ENCODE assay signal across 1 cellular context in the genomic region with DNA sequence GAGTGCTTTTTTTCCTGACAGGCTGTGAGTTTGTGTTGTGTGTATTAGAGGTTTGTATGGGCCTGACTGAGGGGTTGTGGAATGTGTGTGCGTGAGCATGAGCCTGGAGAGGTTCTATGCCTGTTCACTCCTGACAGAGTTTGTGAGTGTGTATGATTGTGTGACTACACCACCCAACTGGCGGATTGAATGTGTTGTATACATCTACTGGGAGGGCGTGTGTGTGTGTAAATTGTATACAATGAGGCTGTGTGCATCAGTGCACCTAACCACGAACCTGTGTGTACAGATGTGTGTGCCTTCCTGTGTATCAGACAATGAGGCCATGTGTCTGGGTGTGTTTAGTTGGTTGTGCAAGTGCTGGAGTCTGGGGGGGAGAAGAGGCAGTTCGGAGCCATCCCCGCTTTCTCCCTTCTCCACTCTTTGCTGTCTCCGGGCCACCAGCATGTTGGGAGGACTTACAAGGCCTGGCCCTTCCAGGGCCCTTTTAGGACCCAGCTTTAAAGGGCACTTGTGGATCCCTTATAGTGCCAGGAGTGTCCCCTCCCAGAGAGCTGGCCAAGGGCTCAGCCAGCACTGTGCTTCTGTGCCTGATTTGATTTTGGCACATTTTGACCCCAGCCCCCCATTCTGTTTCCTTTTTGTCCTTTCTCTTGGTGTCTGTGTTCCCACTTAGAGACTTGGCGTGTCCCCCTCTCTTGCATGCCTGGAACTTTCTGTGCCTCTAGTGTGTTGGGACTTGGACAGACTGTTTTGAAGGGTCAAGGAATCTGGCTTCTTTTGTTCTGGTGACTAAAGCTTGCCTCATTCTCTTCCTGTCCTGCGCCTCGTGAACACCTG.
TF ChIP-seq lines count a peak whose summit lies in the region.

No MANE protein-coding gene starts in this region.

TF ChIP-seq in K562, 482 proteins besides CTCF, POLR2A, EP300 and RAD21 (continued from another document):
- no peak for TF ChIP-seq ZNF584 (CRISPR knock-in tag; IDR thresholded peaks at IDR 0.05; ENCODE audit: low read depth)
- no peak for TF ChIP-seq TCF7 (IDR thresholded peaks at IDR 0.05; ENCODE audit: borderline replicate concordance)
- peak in 1 of 2 experiments; percentile 62; a peak in 1 of 4 replicates for TF ChIP-seq TEAD1 (CRISPR knock-in tag; IDR thresholded peaks at IDR 0.05)
- TF ChIP-seq, protein P1, sequence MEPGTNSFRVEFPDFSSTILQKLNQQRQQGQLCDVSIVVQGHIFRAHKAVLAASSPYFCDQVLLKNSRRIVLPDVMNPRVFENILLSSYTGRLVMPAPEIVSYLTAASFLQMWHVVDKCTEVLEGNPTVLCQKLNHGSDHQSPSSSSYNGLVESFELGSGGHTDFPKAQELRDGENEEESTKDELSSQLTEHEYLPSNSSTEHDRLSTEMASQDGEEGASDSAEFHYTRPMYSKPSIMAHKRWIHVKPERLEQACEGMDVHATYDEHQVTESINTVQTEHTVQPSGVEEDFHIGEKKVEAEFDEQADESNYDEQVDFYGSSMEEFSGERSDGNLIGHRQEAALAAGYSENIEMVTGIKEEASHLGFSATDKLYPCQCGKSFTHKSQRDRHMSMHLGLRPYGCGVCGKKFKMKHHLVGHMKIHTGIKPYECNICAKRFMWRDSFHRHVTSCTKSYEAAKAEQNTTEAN (CRISPR knock-in tag; IDR thresholded peaks at IDR 0.05) = 0 out of 2 replicates have a peak, but pooled peaks have one; percentile 54
- TF ChIP-seq ZFPM2 (CRISPR knock-in tag; IDR thresholded peaks at IDR 0.05) = no peak
- no peak for TF ChIP-seq ZNF12 (CRISPR knock-in tag; IDR thresholded peaks at IDR 0.05)
- TF ChIP-seq ZNF583 (CRISPR knock-in tag; IDR thresholded peaks at IDR 0.05) = no peak
- TF ChIP-seq, protein P2, sequence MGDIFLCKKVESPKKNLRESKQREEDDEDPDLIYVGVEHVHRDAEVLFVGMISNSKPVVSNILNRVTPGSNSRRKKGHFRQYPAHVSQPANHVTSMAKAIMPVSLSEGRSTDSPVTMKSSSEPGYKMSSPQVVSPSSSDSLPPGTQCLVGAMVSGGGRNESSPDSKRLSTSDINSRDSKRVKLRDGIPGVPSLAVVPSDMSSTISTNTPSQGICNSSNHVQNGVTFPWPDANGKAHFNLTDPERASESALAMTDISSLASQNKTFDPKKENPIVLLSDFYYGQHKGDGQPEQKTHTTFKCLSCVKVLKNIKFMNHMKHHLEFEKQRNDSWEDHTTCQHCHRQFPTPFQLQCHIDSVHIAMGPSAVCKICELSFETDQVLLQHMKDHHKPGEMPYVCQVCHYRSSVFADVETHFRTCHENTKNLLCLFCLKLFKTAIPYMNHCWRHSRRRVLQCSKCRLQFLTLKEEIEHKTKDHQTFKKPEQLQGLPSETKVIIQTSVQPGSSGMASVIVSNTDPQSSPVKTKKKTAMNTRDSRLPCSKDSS (IDR thresholded peaks at IDR 0.05; ENCODE audit: low read depth, partially characterized antibody) = no peak
- TF ChIP-seq, protein P3, sequence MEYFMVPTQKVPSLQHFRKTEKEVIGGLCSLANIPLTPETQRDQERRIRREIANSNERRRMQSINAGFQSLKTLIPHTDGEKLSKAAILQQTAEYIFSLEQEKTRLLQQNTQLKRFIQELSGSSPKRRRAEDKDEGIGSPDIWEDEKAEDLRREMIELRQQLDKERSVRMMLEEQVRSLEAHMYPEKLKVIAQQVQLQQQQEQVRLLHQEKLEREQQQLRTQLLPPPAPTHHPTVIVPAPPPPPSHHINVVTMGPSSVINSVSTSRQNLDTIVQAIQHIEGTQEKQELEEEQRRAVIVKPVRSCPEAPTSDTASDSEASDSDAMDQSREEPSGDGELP (CRISPR knock-in tag; IDR thresholded peaks at IDR 0.05; ENCODE audit: borderline replicate concordance) = no peak
- TF ChIP-seq, protein P4, sequence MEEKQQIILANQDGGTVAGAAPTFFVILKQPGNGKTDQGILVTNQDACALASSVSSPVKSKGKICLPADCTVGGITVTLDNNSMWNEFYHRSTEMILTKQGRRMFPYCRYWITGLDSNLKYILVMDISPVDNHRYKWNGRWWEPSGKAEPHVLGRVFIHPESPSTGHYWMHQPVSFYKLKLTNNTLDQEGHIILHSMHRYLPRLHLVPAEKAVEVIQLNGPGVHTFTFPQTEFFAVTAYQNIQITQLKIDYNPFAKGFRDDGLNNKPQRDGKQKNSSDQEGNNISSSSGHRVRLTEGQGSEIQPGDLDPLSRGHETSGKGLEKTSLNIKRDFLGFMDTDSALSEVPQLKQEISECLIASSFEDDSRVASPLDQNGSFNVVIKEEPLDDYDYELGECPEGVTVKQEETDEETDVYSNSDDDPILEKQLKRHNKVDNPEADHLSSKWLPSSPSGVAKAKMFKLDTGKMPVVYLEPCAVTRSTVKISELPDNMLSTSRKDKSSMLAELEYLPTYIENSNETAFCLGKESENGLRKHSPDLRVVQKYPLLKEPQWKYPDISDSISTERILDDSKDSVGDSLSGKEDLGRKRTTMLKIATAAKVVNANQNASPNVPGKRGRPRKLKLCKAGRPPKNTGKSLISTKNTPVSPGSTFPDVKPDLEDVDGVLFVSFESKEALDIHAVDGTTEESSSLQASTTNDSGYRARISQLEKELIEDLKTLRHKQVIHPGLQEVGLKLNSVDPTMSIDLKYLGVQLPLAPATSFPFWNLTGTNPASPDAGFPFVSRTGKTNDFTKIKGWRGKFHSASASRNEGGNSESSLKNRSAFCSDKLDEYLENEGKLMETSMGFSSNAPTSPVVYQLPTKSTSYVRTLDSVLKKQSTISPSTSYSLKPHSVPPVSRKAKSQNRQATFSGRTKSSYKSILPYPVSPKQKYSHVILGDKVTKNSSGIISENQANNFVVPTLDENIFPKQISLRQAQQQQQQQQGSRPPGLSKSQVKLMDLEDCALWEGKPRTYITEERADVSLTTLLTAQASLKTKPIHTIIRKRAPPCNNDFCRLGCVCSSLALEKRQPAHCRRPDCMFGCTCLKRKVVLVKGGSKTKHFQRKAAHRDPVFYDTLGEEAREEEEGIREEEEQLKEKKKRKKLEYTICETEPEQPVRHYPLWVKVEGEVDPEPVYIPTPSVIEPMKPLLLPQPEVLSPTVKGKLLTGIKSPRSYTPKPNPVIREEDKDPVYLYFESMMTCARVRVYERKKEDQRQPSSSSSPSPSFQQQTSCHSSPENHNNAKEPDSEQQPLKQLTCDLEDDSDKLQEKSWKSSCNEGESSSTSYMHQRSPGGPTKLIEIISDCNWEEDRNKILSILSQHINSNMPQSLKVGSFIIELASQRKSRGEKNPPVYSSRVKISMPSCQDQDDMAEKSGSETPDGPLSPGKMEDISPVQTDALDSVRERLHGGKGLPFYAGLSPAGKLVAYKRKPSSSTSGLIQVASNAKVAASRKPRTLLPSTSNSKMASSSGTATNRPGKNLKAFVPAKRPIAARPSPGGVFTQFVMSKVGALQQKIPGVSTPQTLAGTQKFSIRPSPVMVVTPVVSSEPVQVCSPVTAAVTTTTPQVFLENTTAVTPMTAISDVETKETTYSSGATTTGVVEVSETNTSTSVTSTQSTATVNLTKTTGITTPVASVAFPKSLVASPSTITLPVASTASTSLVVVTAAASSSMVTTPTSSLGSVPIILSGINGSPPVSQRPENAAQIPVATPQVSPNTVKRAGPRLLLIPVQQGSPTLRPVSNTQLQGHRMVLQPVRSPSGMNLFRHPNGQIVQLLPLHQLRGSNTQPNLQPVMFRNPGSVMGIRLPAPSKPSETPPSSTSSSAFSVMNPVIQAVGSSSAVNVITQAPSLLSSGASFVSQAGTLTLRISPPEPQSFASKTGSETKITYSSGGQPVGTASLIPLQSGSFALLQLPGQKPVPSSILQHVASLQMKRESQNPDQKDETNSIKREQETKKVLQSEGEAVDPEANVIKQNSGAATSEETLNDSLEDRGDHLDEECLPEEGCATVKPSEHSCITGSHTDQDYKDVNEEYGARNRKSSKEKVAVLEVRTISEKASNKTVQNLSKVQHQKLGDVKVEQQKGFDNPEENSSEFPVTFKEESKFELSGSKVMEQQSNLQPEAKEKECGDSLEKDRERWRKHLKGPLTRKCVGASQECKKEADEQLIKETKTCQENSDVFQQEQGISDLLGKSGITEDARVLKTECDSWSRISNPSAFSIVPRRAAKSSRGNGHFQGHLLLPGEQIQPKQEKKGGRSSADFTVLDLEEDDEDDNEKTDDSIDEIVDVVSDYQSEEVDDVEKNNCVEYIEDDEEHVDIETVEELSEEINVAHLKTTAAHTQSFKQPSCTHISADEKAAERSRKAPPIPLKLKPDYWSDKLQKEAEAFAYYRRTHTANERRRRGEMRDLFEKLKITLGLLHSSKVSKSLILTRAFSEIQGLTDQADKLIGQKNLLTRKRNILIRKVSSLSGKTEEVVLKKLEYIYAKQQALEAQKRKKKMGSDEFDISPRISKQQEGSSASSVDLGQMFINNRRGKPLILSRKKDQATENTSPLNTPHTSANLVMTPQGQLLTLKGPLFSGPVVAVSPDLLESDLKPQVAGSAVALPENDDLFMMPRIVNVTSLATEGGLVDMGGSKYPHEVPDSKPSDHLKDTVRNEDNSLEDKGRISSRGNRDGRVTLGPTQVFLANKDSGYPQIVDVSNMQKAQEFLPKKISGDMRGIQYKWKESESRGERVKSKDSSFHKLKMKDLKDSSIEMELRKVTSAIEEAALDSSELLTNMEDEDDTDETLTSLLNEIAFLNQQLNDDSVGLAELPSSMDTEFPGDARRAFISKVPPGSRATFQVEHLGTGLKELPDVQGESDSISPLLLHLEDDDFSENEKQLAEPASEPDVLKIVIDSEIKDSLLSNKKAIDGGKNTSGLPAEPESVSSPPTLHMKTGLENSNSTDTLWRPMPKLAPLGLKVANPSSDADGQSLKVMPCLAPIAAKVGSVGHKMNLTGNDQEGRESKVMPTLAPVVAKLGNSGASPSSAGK (IDR thresholded peaks at IDR 0.05) = no peak
- no peak for TF ChIP-seq BACH1 (tag; IDR thresholded peaks at IDR 0.05)
- 0 out of 2 replicates have a peak, but pooled peaks have one; percentile 31 for TF ChIP-seq MIER1 (IDR thresholded peaks at IDR 0.05; ENCODE audit: low read depth)
- TF ChIP-seq, protein P5, sequence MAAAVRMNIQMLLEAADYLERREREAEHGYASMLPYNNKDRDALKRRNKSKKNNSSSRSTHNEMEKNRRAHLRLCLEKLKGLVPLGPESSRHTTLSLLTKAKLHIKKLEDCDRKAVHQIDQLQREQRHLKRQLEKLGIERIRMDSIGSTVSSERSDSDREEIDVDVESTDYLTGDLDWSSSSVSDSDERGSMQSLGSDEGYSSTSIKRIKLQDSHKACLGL (CRISPR knock-in tag; IDR thresholded peaks at IDR 0.05; ENCODE audit: borderline replicate concordance, poor library complexity, severe bottlenecking) = peak; percentile 3
- TF ChIP-seq, protein P6, sequence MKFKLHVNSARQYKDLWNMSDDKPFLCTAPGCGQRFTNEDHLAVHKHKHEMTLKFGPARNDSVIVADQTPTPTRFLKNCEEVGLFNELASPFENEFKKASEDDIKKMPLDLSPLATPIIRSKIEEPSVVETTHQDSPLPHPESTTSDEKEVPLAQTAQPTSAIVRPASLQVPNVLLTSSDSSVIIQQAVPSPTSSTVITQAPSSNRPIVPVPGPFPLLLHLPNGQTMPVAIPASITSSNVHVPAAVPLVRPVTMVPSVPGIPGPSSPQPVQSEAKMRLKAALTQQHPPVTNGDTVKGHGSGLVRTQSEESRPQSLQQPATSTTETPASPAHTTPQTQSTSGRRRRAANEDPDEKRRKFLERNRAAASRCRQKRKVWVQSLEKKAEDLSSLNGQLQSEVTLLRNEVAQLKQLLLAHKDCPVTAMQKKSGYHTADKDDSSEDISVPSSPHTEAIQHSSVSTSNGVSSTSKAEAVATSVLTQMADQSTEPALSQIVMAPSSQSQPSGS (CRISPR knock-in tag; IDR thresholded peaks at IDR 0.05) = no peak
- TF ChIP-seq HNRNPUL1 (IDR thresholded peaks at IDR 0.05; ENCODE audit: low read length) = no peak
- TF ChIP-seq, protein P7, sequence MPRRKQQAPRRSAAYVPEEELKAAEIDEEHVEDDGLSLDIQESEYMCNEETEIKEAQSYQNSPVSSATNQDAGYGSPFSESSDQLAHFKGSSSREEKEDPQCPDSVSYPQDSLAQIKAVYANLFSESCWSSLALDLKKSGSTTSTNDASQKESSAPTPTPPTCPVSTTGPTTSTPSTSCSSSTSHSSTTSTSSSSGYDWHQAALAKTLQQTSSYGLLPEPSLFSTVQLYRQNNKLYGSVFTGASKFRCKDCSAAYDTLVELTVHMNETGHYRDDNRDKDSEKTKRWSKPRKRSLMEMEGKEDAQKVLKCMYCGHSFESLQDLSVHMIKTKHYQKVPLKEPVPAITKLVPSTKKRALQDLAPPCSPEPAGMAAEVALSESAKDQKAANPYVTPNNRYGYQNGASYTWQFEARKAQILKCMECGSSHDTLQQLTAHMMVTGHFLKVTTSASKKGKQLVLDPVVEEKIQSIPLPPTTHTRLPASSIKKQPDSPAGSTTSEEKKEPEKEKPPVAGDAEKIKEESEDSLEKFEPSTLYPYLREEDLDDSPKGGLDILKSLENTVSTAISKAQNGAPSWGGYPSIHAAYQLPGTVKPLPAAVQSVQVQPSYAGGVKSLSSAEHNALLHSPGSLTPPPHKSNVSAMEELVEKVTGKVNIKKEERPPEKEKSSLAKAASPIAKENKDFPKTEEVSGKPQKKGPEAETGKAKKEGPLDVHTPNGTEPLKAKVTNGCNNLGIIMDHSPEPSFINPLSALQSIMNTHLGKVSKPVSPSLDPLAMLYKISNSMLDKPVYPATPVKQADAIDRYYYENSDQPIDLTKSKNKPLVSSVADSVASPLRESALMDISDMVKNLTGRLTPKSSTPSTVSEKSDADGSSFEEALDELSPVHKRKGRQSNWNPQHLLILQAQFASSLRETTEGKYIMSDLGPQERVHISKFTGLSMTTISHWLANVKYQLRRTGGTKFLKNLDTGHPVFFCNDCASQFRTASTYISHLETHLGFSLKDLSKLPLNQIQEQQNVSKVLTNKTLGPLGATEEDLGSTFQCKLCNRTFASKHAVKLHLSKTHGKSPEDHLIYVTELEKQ (CRISPR knock-in tag; IDR thresholded peaks at IDR 0.05) = no peak
- TF ChIP-seq, protein P8, sequence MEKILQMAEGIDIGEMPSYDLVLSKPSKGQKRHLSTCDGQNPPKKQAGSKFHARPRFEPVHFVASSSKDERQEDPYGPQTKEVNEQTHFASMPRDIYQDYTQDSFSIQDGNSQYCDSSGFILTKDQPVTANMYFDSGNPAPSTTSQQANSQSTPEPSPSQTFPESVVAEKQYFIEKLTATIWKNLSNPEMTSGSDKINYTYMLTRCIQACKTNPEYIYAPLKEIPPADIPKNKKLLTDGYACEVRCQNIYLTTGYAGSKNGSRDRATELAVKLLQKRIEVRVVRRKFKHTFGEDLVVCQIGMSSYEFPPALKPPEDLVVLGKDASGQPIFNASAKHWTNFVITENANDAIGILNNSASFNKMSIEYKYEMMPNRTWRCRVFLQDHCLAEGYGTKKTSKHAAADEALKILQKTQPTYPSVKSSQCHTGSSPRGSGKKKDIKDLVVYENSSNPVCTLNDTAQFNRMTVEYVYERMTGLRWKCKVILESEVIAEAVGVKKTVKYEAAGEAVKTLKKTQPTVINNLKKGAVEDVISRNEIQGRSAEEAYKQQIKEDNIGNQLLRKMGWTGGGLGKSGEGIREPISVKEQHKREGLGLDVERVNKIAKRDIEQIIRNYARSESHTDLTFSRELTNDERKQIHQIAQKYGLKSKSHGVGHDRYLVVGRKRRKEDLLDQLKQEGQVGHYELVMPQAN (IDR thresholded peaks at IDR 0.05; ENCODE audit: borderline replicate concordance) = 0 out of 2 replicates have a peak, but pooled peaks have one; percentile 4
- TF ChIP-seq CHCHD3 (CRISPR knock-in tag; IDR thresholded peaks at IDR 0.05) = no peak
- no peak for TF ChIP-seq TEAD2 (tag; IDR thresholded peaks at IDR 0.05)
- no peak for TF ChIP-seq POLR3A (IDR thresholded peaks at IDR 0.05; ENCODE audit: borderline replicate concordance, extremely low read depth, insufficient read depth, insufficient read length)
- no peak for TF ChIP-seq ZNF212 (CRISPR knock-in tag; IDR thresholded peaks at IDR 0.05)
- no peak for TF ChIP-seq ZNF143 (CRISPR knock-in tag; IDR thresholded peaks at IDR 0.05)
- TF ChIP-seq ATF1 (CRISPR knock-in tag; IDR thresholded peaks at IDR 0.05) = no peak
- TF ChIP-seq ATF1 (tag; IDR thresholded peaks at IDR 0.05) = no peak
